ENCODE assay signal across 1 cellular context in genomic region chr1:168224991-168225390, GRCh38.
TF ChIP-seq lines count a peak whose summit lies in the region.

No MANE protein-coding gene starts in this region.

TF ChIP-seq in H1, 55 proteins besides CTCF, POLR2A, EP300 and RAD21 (continued from another document):
- peak; percentile 1 for TF ChIP-seq RNF2 (IDR thresholded peaks at IDR 0.05; ENCODE audit: borderline replicate concordance, low read depth, low read length, missing control alignments, poor library complexity, severe bottlenecking)
